In genomic region chr18:79246309-79247108, GRCh38 we compare ENCODE assay signal across 1 cellular context.
TF ChIP-seq lines count a peak whose summit lies in the region.

No MANE protein-coding gene starts in this region.

TF ChIP-seq in K562, 482 proteins besides CTCF, POLR2A, EP300 and RAD21 (continued from another document and continues in another):
- TF ChIP-seq BRF2 (IDR thresholded peaks at IDR 0.05; ENCODE audit: borderline replicate concordance, insufficient read depth, insufficient read length) (no peak), HNRNPUL1 (IDR thresholded peaks at IDR 0.05; ENCODE audit: low read length) (no peak), IRF9 (tag; IDR thresholded peaks at IDR 0.05) (no peak), ZNF76 (CRISPR knock-in tag; IDR thresholded peaks at IDR 0.05; ENCODE audit: borderline replicate concordance) (no peak), ZBTB17 (CRISPR knock-in tag; IDR thresholded peaks at IDR 0.05) (no peak), HMG20A (CRISPR knock-in tag; conservative IDR thresholded peaks at IDR 0.05) (no peak), ZNF398 (CRISPR knock-in tag; IDR thresholded peaks at IDR 0.05) (no peak), ZNF740 (CRISPR knock-in tag; IDR thresholded peaks at IDR 0.05) (peak; percentile 62; the same call in 1 of the 2 replicates), ZNF740 (tag; IDR thresholded peaks at IDR 0.05) (no peak), E4F1 (CRISPR knock-in tag; IDR thresholded peaks at IDR 0.05; ENCODE audit: borderline replicate concordance) (no peak), MED1 (CRISPR knock-in tag; IDR thresholded peaks at IDR 0.05; ENCODE audit: borderline replicate concordance) (no peak), RBFOX2 (IDR thresholded peaks at IDR 0.05; ENCODE audit: low read depth, low read length) (no peak), ZNF707 (CRISPR knock-in tag; conservative IDR thresholded peaks at IDR 0.05) (no peak), SMAD4 (CRISPR knock-in tag; conservative IDR thresholded peaks at IDR 0.05) (0 out of 2 replicates have a peak, but pooled peaks have one; percentile 35), YBX1 (IDR thresholded peaks at IDR 0.05) (no peak), HEY1 (CRISPR knock-in tag; IDR thresholded peaks at IDR 0.05; ENCODE audit: borderline replicate concordance) (no peak), ZNF121 (CRISPR knock-in tag; conservative IDR thresholded peaks at IDR 0.05) (no peak), ZNF263 (CRISPR knock-in tag; IDR thresholded peaks at IDR 0.05; ENCODE audit: borderline replicate concordance) (peak; percentile 73; the same call in 1 of the 2 replicates), RBM25 (IDR thresholded peaks at IDR 0.05; ENCODE audit: low read depth, low read length, severe bottlenecking) (no peak), KLF16 (IDR thresholded peaks at IDR 0.05) (no peak), GTF2E2 (tag; IDR thresholded peaks at IDR 0.05) (no peak), ZNF592 (IDR thresholded peaks at IDR 0.05) (no peak), CBX2 (IDR thresholded peaks at IDR 0.05; ENCODE audit: insufficient read depth, low read length, poor library complexity, severe bottlenecking) (no peak), ZNF512 (tag; IDR thresholded peaks at IDR 0.05) (no peak), U2AF1 (optimal IDR thresholded peaks at IDR 0.05; ENCODE audit: low read depth, low read length) (no peak), NBN (IDR thresholded peaks at IDR 0.05; ENCODE audit: low read depth) (no peak), THAP7 (CRISPR knock-in tag; IDR thresholded peaks at IDR 0.05) (no peak), PPARD (CRISPR knock-in tag; IDR thresholded peaks at IDR 0.05) (no peak), NONO (IDR thresholded peaks at IDR 0.05; ENCODE audit: low read depth in 2 of 2, low read length in 1 of 2) (no peak), CREB3L1 (IDR thresholded peaks at IDR 0.05; ENCODE audit: borderline replicate concordance, low read depth) (no peak), SMARCA4 (IDR thresholded peaks at IDR 0.05) (no peak), MCM3 (IDR thresholded peaks at IDR 0.05) (no peak), POLR3G (IDR thresholded peaks at IDR 0.05; ENCODE audit: extremely low read depth, insufficient read length, insufficient replicate concordance) (no peak), GABPB1 (CRISPR knock-in tag; IDR thresholded peaks at IDR 0.05) (no peak), ARNT (IDR thresholded peaks at IDR 0.05) (no peak), SAFB (IDR thresholded peaks at IDR 0.05; ENCODE audit: borderline replicate concordance, low read depth, low read length) (no peak), HIVEP1 (CRISPR knock-in tag; IDR thresholded peaks at IDR 0.05) (no peak), MAX (CRISPR knock-in tag; IDR thresholded peaks at IDR 0.05) (peak; percentile 26; the same call in 1 of the 2 replicates), E2F5 (CRISPR knock-in tag; IDR thresholded peaks at IDR 0.05) (no peak), RBM34 (IDR thresholded peaks at IDR 0.05; ENCODE audit: borderline replicate concordance, insufficient read depth, low read length) (no peak), E2F6 (IDR thresholded peaks at IDR 0.05; ENCODE audit: borderline replicate concordance in 1 of 2, extremely low read depth in 1 of 2, insufficient read depth in 1 of 2, insufficient read length in 1 of 2, low read depth in 1 of 2, low read length in 1 of 2, poor library complexity in 1 of 2, severe bottlenecking in 1 of 2) (peak in 1 of 2 experiments; percentile 59), TFE3 (CRISPR knock-in tag; IDR thresholded peaks at IDR 0.05) (no peak), NFRKB (IDR thresholded peaks at IDR 0.05; ENCODE audit: low read depth) (no peak), ELF2 (CRISPR knock-in tag; IDR thresholded peaks at IDR 0.05) (no peak), ZNF408 (CRISPR knock-in tag; IDR thresholded peaks at IDR 0.05; ENCODE audit: low read depth) (no peak)
